In genomic region chr4:138341739-138342415, GRCh38 we compare ENCODE assay signal across 14 cellular contexts.
A peak's percentile ranks its signal among the peaks of the same experiment; 100 is the strongest.
DNase-seq lines count a peak whose midpoint lies in the region; ATAC-seq and TF ChIP-seq lines count a peak whose summit lies in the region.
"Had no signal": no experiment of that assay in that cellular context is flagged by ENCODE, and none has a peak within 500 bp of the region (broad histone marks: within the 10 kb centered on the region; RNA-seq: fewer than 3 reads in every experiment).

No MANE protein-coding gene starts in this region.

- DNase-seq in SKM-1 treated with dmso at 0.1 percent for 144 hours (lab: John Stamatoyannopoulos, UW; ENCODE audit: unreplicated experiment) (peak; percentile 18), SKM-1 (lab: John Stamatoyannopoulos, UW; ENCODE audit: unreplicated experiment) (no peak), upper lobe of right lung (no peak), OCI-LY7 (ENCODE audit: low spot score) (no peak)
- no peak for DNase-seq in stimulated activated naive CD8-positive, alpha-beta T cell treated with anti-CD3 and anti-CD28 coated beads, Interleukin-15, Interleukin-2, amounts not matched to agents 100 U/mL and 50 U/mL, for 24 hours
- DNase-seq: activated T-cell treated with anti-CD3 and anti-CD28 coated beads for 4 hours, left lung, pancreas, thyroid gland had no signal

- ATAC-seq in HG02759 (IDR thresholded peaks at IDR 0.05; ENCODE audit: unreplicated experiment) (peak; percentile 88), esophagus mucosa (no peak), upper lobe of right lung (no peak)
- ATAC-seq in stimulated activated naive CD8-positive, alpha-beta T cell treated with anti-CD3 and anti-CD28 coated beads, Interleukin-15, Interleukin-2, amounts not matched to agents 100 U/mL and 50 U/mL, for 24 hours: peak; percentile 23
- ATAC-seq: A549, K562, left lung, pancreas had no signal

- H3F3A ChIP-seq in Loucy (ENCODE audit: low read depth): peaks cover 4% of the 10 kb centered on the region; the same call in 1 of the 2 replicates

- H3K27ac ChIP-seq in upper lobe of right lung (no peak overlapping the region), OCI-LY7 (ENCODE audit: low read depth, low read length, poor library complexity, severe bottlenecking) (no peak overlapping the region)
- H3K27ac ChIP-seq: A549, left lung, pancreas, thyroid gland had no signal

- POLR2A ChIA-PET in OCI-LY7 (lab: Charles Lee): interaction anchor here (0.6 to 1.1 kb wide), 2 partner anchors 48 to 613 kb away, joined by 3 to 7 read pairs; no protein-coding TSS in a partner anchor

- no peak overlapping the region for H3K9ac ChIP-seq in Loucy (ENCODE audit: low read depth, low read length, poor library complexity, severe bottlenecking)

- H3K9me3 ChIP-seq in Loucy (ENCODE audit: insufficient read depth, low read depth, low read length) (no peaks in the 10 kb centered on the region), upper lobe of right lung (no peaks in the 10 kb centered on the region), OCI-LY7 (ENCODE audit: low read length) (no peaks in the 10 kb centered on the region)
- H3K9me3 ChIP-seq: A549, left lung, pancreas, thyroid gland had no signal

- H2AFZ ChIP-seq in Loucy (ENCODE audit: low read length) (no peak overlapping the region), OCI-LY7 (ENCODE audit: low read length) (no peak overlapping the region)

- H3K27me3 ChIP-seq in Loucy (ENCODE audit: insufficient read depth, low read length, poor library complexity, severe bottlenecking) (no peaks in the 10 kb centered on the region), upper lobe of right lung (no peaks in the 10 kb centered on the region)
- H3K27me3 ChIP-seq: left lung, pancreas, thyroid gland had no signal

- H3K79me2 ChIP-seq in Loucy (ENCODE audit: insufficient read depth, low read length) (no peaks in the 10 kb centered on the region), OCI-LY7 (ENCODE audit: insufficient read depth, low read depth, low read length) (no peaks in the 10 kb centered on the region)

- no peaks in the 10 kb centered on the region for H3K36me3 ChIP-seq in Loucy (ENCODE audit: insufficient read depth, low read length)
- no peaks in the 10 kb centered on the region for H3K36me3 ChIP-seq in upper lobe of right lung
- no peaks in the 10 kb centered on the region for H3K36me3 ChIP-seq in OCI-LY7 (ENCODE audit: insufficient read depth, low read length)
- H3K36me3 ChIP-seq: left lung, pancreas, thyroid gland had no signal

- H3K9me2 ChIP-seq in Loucy (replicated peaks; ENCODE audit: low read depth, low read length) (no peaks in the 10 kb centered on the region), OCI-LY7 (ENCODE audit: insufficient read depth, low read length) (no peaks in the 10 kb centered on the region)

- intact Hi-C loops in upper lobe of right lung (cut with DNase I): no loop called here
- intact Hi-C loops in OCI-LY7 (cut with micrococcal nuclease; ENCODE audit: unreplicated experiment): no loop called here

- peak overlapping the region; percentile 61 for H3K4me2 ChIP-seq in Loucy (ENCODE audit: low read depth, low read length, poor library complexity, severe bottlenecking)
- H3K4me2 ChIP-seq in OCI-LY7 (ENCODE audit: low read length): no peak overlapping the region
- H3K4me2 ChIP-seq: A549 had no signal

- no TSS peak for BruUV-seq in OCI-LY7 (replicated peaks; lab: Mats Ljungman, UMichigan)

- CTCF ChIA-PET in OCI-LY7 (lab: Charles Lee; ENCODE audit: unreplicated experiment): no interaction called here

- H3K4me3 ChIP-seq in Loucy (ENCODE audit: low read length, poor library complexity, severe bottlenecking): peak overlapping the region; percentile 31
- H3K4me3 ChIP-seq in upper lobe of right lung: no peak overlapping the region
- no peak overlapping the region for H3K4me3 ChIP-seq in OCI-LY7 (ENCODE audit: low read depth, low read length, poor library complexity, severe bottlenecking)
- H3K4me3 ChIP-seq: A549, K562, left lung, pancreas, thyroid gland had no signal

- H4K20me1 ChIP-seq in Loucy (ENCODE audit: insufficient read depth, low read length, poor library complexity, severe bottlenecking) (no peaks in the 10 kb centered on the region), OCI-LY7 (ENCODE audit: insufficient read depth, low read length) (no peaks in the 10 kb centered on the region)

- TF ChIP-seq CTCF in Loucy (conservative IDR thresholded peaks at IDR 0.05; ENCODE audit: low read length) (no peak), upper lobe of right lung (IDR thresholded peaks at IDR 0.05) (no peak), OCI-LY7 (conservative IDR thresholded peaks at IDR 0.05; ENCODE audit: low read length) (no peak)

- H3K4me1 ChIP-seq in Loucy (ENCODE audit: insufficient read depth, low read length, poor library complexity, severe bottlenecking) (peaks cover 50% of the 10 kb centered on the region), upper lobe of right lung (no peaks in the 10 kb centered on the region), OCI-LY7 (ENCODE audit: insufficient read depth, low read length, poor library complexity, severe bottlenecking) (no peaks in the 10 kb centered on the region)
- H3K4me1 ChIP-seq: A549, left lung, pancreas, thyroid gland had no signal

Comparison
In these comparisons a context has a peak if more than half of its experiments do, and no peak if none do; other contexts are left out.
1. ATAC-seq: peak in HG02759 (single experiment) and stimulated activated naive CD8-positive, alpha-beta T cell treated with anti-CD3 and anti-CD28 coated beads, Interleukin-15, Interleukin-2, amounts not matched to agents 100 U/mL and 50 U/mL, for 24 hours (single experiment); none in esophagus mucosa (single experiment) and upper lobe of right lung (single experiment).